18 cellular contexts compared by ENCODE assay signal in genomic region chr6:150245148-150245547, GRCh38.
DNase-seq lines count a peak whose midpoint lies in the region; ATAC-seq and TF ChIP-seq lines count a peak whose summit lies in the region.
"Had no signal": no experiment of that assay in that cellular context is flagged by ENCODE, and none has a peak within 500 bp of the region (broad histone marks: within the 10 kb centered on the region; RNA-seq: fewer than 3 reads in every experiment).

No MANE protein-coding gene starts in this region.

- TF ChIP-seq POLR2A in stomach (IDR thresholded peaks at IDR 0.05) = no peak

- TF ChIP-seq EP300 in stomach (IDR thresholded peaks at IDR 0.05) = no peak

- CTCF ChIA-PET in RWPE1 (lab: Yijun Ruan, JAX) = interaction anchor here (1.0 kb wide), 1 partner anchor 174 kb away, joined by 5 read pairs; no protein-coding TSS in a partner anchor

- ATAC-seq in psoas muscle = peak in 3 of 4 donors; percentile 49 to 82 (median 59)
- ATAC-seq: CD8-positive, alpha-beta T cell; GM12878 had no signal

- 63 to 79% (median 64%) methylated on average over 3 of the region's 3 CpGs for WGBS in psoas muscle, 3 donors
- 86 to 97% (median 93%) methylated on average over 3 of the region's 3 CpGs for WGBS in stomach, 5 donors

- intact Hi-C loops in psoas muscle (cut with DNase I) = no loop called here
- intact Hi-C loops in stomach (cut with DNase I; ENCODE audit: low total_unique reads) = no loop called here

- H3K9me3 ChIP-seq in psoas muscle (no peaks in the 10 kb centered on the region), stomach (peaks cover 0 to 14% (median 7%) of the 10 kb centered on the region in 4 donors)
- H3K9me3 ChIP-seq: HAP-1 had no signal

- TF ChIP-seq CTCF in RWPE1 (conservative IDR thresholded peaks at IDR 0.05; ENCODE audit: low read depth) = no peak
- no peak for TF ChIP-seq CTCF in psoas muscle (IDR thresholded peaks at IDR 0.05)
- no peak for TF ChIP-seq CTCF in stomach (IDR thresholded peaks at IDR 0.05)

- H3K4me1 ChIP-seq in psoas muscle = peaks cover 16% of the 10 kb centered on the region
- no peaks in the 10 kb centered on the region for H3K4me1 ChIP-seq in stomach
- H3K4me1 ChIP-seq: HAP-1 had no signal

- H3K27ac ChIP-seq in RWPE1 = peak overlapping the region; percentile 30; the same call in 1 of the 2 replicates
- H3K27ac ChIP-seq in psoas muscle = no peak overlapping the region
- H3K27ac ChIP-seq in stomach = no peak overlapping the region
- H3K27ac ChIP-seq: BLaER1 treated with 17β-estradiol and CSF1 and Interleukin-3, amounts not matched to agents 10 nM and 100 nM had no signal

- DNase-seq in AG20443 (ENCODE audit: low spot score) = peak; percentile 22
- no peak for DNase-seq in RWPE1 (ENCODE audit: low spot score)
- DNase-seq in left kidney (ENCODE audit: low read depth, low spot score) = peak; percentile 35
- DNase-seq in psoas muscle = no peak
- DNase-seq in nucleus accumbens (lab: John Stamatoyannopoulos, UW) = no peak
- no peak for DNase-seq in NCI-H1694 (lab: John Stamatoyannopoulos, UW)
- no peak for DNase-seq in NCI-H1092 (lab: John Stamatoyannopoulos, UW)
- DNase-seq in stomach = no peak
- DNase-seq: 8988T; Calu3; CD8-positive, alpha-beta T cell; DMS79 treated with DMSO at 0.1 percent for 48 hours; EL; GM23248; IMR-90 had no signal

- H3K36me3 ChIP-seq in psoas muscle (ENCODE audit: insufficient read depth in 1 of 2, low read depth in 1 of 2) (no peaks in the 10 kb centered on the region), stomach (no peaks in the 10 kb centered on the region)
- H3K36me3 ChIP-seq: HAP-1 had no signal

- POLR2A ChIA-PET in RWPE1 (lab: Yijun Ruan, JAX; ENCODE audit: low non-redundant PET) = no interaction called here

- H3K27me3 ChIP-seq in psoas muscle (ENCODE audit: insufficient read depth in 3 of 3, low read length in 2 of 3) (no peaks in the 10 kb centered on the region), stomach (no peaks in the 10 kb centered on the region)

- no peak overlapping the region for H3K4me3 ChIP-seq in psoas muscle
- no peak overlapping the region for H3K4me3 ChIP-seq in stomach
- H3K4me3 ChIP-seq: BLaER1 treated with 17β-estradiol and CSF1 and Interleukin-3, amounts not matched to agents 10 nM and 100 nM; GM12878; GM23248; HAP-1 had no signal

Comparison
In these comparisons a context has a peak if more than half of its experiments do, and no peak if none do; other contexts are left out.
1. DNase-seq: peak in AG20443 (single experiment) and left kidney (single experiment); none in RWPE1 (single experiment), psoas muscle (0 of 2), nucleus accumbens (0 of 56), NCI-H1694 (single experiment), NCI-H1092 (single experiment) and stomach (single experiment).